In the genomic region with DNA sequence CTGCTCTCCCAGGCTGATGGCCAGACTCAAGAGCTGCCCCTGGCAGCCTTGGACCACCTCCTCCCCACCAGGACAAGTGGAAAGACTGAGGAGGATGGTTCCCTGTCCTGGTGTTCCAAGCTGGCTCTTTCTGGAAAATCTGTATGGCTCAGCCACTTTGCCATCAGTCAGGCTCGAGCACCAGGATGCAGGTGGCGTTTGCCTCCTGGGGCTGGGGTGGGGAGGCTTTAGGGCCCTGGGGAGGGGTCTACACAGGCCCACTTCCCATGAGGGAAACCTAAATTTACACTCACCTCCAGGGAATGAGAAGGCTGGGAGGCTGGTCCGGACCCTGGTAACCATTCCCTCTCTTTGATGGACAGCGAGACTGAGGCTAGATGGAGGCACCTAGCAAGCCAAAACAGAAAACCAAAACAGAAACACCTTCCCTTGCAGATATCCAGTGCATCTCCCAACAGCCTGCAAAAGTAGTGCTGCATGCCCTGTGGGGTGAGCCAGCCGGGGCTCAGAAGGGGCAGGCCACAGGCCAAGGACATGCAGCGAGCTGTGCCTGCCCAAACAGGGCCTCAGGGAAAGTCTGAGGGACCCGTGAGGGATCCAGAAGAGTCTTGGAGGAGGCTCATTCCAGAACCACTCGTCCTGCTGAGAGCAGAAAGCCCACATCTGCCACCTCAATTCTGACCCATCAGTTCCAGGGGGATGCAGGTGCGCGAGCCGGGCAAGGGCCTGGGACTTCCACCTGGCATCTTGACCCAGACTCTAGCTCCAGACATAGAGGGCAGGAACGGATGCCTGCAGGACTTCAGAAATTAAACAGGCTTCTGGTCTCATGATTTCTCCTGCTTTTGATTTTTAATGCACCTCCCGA, we compare ENCODE assay signal across 16 cellular contexts.
"Had no signal": no experiment of that assay in that cellular context is flagged by ENCODE, and none has a peak within 500 bp of the region (broad histone marks: within the 10 kb centered on the region; RNA-seq: fewer than 3 reads in every experiment).

No MANE protein-coding gene starts in this region.

- H3K27ac Mint-ChIP-seq: activated CD4-positive, alpha-beta T cell treated with anti-CD3 and anti-CD28 coated beads for 36 hours; T-helper 1 cell treated with Interleukin-12 subunit alpha and Interleukin-12 subunit beta and Interleukin-4 antibody, amounts not matched to agents 30 μg/mL and 1 μg/mL, for 36 hours had no signal

- DNase-seq: activated CD4-positive, alpha-beta T cell treated with anti-CD3 and anti-CD28 coated beads for 36 hours; activated CD8-positive, alpha-beta memory T cell treated with anti-CD3 and anti-CD28 coated beads for 24 hours; activated CD8-positive, alpha-beta memory T cell treated with anti-CD3 and anti-CD28 coated beads, Interleukin-2, amount 50 U/mL, for 48 hours; activated naive CD8-positive, alpha-beta T cell treated with anti-CD3 and anti-CD28 coated beads, Interleukin-2, amount 10 ng/mL, durations not matched to agents 7 days and 5 days; body of pancreas; dermis blood vessel endothelial cell; effector memory CD4-positive, alpha-beta T cell; foreskin fibroblast; islet precursor cell; mammary epithelial cell; right cardiac atrium; stimulated activated CD4-positive, alpha-beta T cell treated with anti-CD3 and anti-CD28 coated beads, Interleukin-2, amount 100 ng/mL, for 48 hours; thyroid gland had no signal

- H3K27me3 Mint-ChIP-seq: activated CD4-positive, alpha-beta T cell treated with anti-CD3 and anti-CD28 coated beads for 36 hours had no signal

- ATAC-seq: activated CD4-positive, alpha-beta T cell treated with anti-CD3 and anti-CD28 coated beads for 36 hours; body of pancreas; psoas muscle; right cardiac atrium had no signal

- H3K36me3 Mint-ChIP-seq: activated naive CD8-positive, alpha-beta T cell treated with anti-CD3 and anti-CD28 coated beads, Interleukin-2, amount 10 ng/mL, durations not matched to agents 7 days and 5 days had no signal

- H3K4me3 Mint-ChIP-seq: activated CD4-positive, alpha-beta T cell treated with anti-CD3 and anti-CD28 coated beads for 36 hours; activated naive CD8-positive, alpha-beta T cell treated with anti-CD3 and anti-CD28 coated beads, Interleukin-2, amount 10 ng/mL, durations not matched to agents 7 days and 5 days; neural crest cell; T-helper 1 cell treated with Interleukin-12 subunit alpha and Interleukin-12 subunit beta and Interleukin-4 antibody, amounts not matched to agents 30 μg/mL and 1 μg/mL, for 36 hours had no signal

- H3K9me3 Mint-ChIP-seq: activated naive CD8-positive, alpha-beta T cell treated with anti-CD3 and anti-CD28 coated beads, Interleukin-2, amount 10 ng/mL, durations not matched to agents 7 days and 5 days; neural crest cell; T-helper 1 cell treated with Interleukin-12 subunit alpha and Interleukin-12 subunit beta and Interleukin-4 antibody, amounts not matched to agents 30 μg/mL and 1 μg/mL, for 36 hours had no signal
